ENCODE assay signal across 1 cellular context in the genomic region with DNA sequence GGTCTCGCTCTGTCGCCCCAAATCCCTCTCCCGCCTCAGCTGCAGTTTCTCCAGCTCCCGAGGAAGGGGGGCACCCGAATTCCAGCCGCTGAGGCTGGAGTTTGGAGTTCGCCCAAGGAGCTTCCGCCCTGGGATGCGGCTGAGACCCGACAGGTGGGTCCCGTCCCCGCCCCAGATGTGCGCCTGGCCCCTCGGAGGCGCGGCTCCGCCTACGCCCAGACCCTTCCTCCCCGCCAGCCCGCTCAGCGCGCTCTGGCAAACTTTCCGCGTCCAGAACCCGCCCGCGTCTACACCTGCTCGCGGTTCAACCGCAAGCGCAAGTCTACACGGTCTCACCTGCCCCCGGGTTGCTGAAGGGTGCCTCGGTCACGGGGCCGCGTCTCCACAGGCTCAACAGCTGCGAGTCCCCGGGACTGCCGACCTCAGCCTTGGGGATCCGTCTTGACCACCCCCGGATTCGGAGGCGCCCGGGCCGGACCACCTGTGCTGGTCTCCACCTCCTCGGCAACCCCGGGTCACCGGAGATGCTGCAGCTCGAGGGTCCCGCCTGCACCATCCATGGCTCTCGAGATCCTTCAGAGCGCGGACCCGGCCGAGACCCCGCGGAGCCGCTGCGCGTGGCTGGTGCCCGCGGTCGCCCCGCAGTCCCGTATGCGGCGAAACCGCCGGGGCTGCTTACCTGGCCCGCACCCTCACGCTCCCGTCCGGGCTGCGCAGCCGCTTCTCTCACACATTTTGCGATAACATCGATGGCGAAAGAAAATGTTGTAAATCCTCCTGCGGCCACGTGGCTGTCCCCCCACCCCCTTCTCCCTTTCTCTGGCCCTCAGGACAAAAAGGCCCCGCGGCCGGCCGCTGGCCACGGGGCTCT.
TF ChIP-seq lines count a peak whose summit lies in the region.

No MANE protein-coding gene starts in this region.

TF ChIP-seq in HEK293, 187 proteins besides CTCF, POLR2A, EP300 and RAD21 (continued from another document and continues in another):
- TF ChIP-seq REPIN1 (tag by site-specific recombination; IDR thresholded peaks at IDR 0.05; ENCODE audit: low read depth), result no peak
- TF ChIP-seq TCF7L2 (IDR thresholded peaks at IDR 0.05; ENCODE audit: borderline replicate concordance, low read depth, low read length), result no peak
- TF ChIP-seq ZNF2 (tag by site-specific recombination; IDR thresholded peaks at IDR 0.05), result peak; percentile 65
- 0 out of 2 replicates have a peak, but pooled peaks have one; percentile 10 for TF ChIP-seq ZNF366 (tag by site-specific recombination; conservative IDR thresholded peaks at IDR 0.05)
- TF ChIP-seq ZFHX2 (tag by site-specific recombination; conservative IDR thresholded peaks at IDR 0.05), result peak; percentile 63
- no peak for TF ChIP-seq WT1 (tag by site-specific recombination; IDR thresholded peaks at IDR 0.05)
- 0 out of 2 replicates have a peak, but pooled peaks have one; percentile 78 for TF ChIP-seq ZNF223 (tag by site-specific recombination; IDR thresholded peaks at IDR 0.05)
- TF ChIP-seq GFI1B (tag by site-specific recombination; IDR thresholded peaks at IDR 0.05), result no peak
- no peak; the same call in 1 of the 2 replicates for TF ChIP-seq ZNF585B (tag by site-specific recombination; IDR thresholded peaks at IDR 0.05)
- peak; percentile 62 for TF ChIP-seq KLF10 (tag by site-specific recombination; IDR thresholded peaks at IDR 0.05)
- TF ChIP-seq ZBTB17 (tag by site-specific recombination; IDR thresholded peaks at IDR 0.05), result peak; percentile 49
- TF ChIP-seq, protein P1, sequence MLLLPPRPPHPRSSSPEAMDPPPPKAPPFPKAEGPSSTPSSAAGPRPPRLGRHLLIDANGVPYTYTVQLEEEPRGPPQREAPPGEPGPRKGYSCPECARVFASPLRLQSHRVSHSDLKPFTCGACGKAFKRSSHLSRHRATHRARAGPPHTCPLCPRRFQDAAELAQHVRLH (tag by site-specific recombination; IDR thresholded peaks at IDR 0.05), result no peak
- 0 out of 2 replicates have a peak, but pooled peaks have one; percentile 33 for TF ChIP-seq ZNF391 (tag by site-specific recombination; IDR thresholded peaks at IDR 0.05; ENCODE audit: borderline replicate concordance, low read depth)
- no peak for TF ChIP-seq ZNF248 (tag by site-specific recombination; IDR thresholded peaks at IDR 0.05)
- TF ChIP-seq ZNF48 (tag by site-specific recombination; IDR thresholded peaks at IDR 0.05), result no peak
- no peak for TF ChIP-seq ZBTB21 (tag by site-specific recombination; IDR thresholded peaks at IDR 0.05)
- 0 out of 2 replicates have a peak, but pooled peaks have one; percentile 23 for TF ChIP-seq ZFP37 (tag by site-specific recombination; IDR thresholded peaks at IDR 0.05)
- TF ChIP-seq ZXDB (tag by site-specific recombination; IDR thresholded peaks at IDR 0.05), result peak; percentile 62
- TF ChIP-seq HOXC10 (CRISPR knock-in tag; IDR thresholded peaks at IDR 0.05), result no peak; the same call in 1 of the 2 replicates
- TF ChIP-seq ZNF560 (tag by site-specific recombination; IDR thresholded peaks at IDR 0.05; ENCODE audit: borderline replicate concordance), result no peak
- 0 out of 2 replicates have a peak, but pooled peaks have one; percentile 36 for TF ChIP-seq ZNF596 (tag by site-specific recombination; IDR thresholded peaks at IDR 0.05)
- no peak for TF ChIP-seq SETDB1 (IDR thresholded peaks at IDR 0.05; ENCODE audit: insufficient read length, low read length)
- TF ChIP-seq, protein P2, sequence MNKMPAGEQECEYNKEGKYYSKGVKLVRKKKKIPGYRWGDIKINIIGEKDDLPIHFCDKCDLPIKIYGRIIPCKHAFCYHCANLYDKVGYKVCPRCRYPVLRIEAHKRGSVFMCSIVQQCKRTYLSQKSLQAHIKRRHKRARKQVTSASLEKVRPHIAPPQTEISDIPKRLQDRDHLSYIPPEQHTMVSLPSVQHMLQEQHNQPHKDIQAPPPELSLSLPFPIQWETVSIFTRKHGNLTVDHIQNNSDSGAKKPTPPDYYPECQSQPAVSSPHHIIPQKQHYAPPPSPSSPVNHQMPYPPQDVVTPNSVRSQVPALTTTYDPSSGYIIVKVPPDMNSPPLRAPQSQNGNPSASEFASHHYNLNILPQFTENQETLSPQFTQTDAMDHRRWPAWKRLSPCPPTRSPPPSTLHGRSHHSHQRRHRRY (tag by site-specific recombination; IDR thresholded peaks at IDR 0.05), result peak; percentile 45; the same call in 1 of the 2 replicates
- TF ChIP-seq RBAK (tag by site-specific recombination; IDR thresholded peaks at IDR 0.05), result no peak
- TF ChIP-seq ZNF114 (tag by site-specific recombination; IDR thresholded peaks at IDR 0.05), result no peak
- TF ChIP-seq ZNF776 (tag by site-specific recombination; IDR thresholded peaks at IDR 0.05; ENCODE audit: borderline replicate concordance), result no peak
- TF ChIP-seq, protein P3, sequence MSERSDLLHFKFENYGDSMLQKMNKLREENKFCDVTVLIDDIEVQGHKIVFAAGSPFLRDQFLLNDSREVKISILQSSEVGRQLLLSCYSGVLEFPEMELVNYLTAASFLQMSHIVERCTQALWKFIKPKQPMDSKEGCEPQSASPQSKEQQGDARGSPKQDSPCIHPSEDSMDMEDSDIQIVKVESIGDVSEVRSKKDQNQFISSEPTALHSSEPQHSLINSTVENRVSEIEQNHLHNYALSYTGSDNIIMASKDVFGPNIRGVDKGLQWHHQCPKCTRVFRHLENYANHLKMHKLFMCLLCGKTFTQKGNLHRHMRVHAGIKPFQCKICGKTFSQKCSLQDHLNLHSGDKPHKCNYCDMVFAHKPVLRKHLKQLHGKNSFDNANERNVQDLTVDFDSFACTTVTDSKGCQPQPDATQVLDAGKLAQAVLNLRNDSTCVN (tag by site-specific recombination; optimal IDR thresholded peaks at IDR 0.05), result peak; percentile 95
- no peak for TF ChIP-seq ZNF830 (tag by site-specific recombination; IDR thresholded peaks at IDR 0.05; ENCODE audit: low read depth)
- TF ChIP-seq ZNF701 (tag by site-specific recombination; IDR thresholded peaks at IDR 0.05), result no peak
- TF ChIP-seq, protein P4, sequence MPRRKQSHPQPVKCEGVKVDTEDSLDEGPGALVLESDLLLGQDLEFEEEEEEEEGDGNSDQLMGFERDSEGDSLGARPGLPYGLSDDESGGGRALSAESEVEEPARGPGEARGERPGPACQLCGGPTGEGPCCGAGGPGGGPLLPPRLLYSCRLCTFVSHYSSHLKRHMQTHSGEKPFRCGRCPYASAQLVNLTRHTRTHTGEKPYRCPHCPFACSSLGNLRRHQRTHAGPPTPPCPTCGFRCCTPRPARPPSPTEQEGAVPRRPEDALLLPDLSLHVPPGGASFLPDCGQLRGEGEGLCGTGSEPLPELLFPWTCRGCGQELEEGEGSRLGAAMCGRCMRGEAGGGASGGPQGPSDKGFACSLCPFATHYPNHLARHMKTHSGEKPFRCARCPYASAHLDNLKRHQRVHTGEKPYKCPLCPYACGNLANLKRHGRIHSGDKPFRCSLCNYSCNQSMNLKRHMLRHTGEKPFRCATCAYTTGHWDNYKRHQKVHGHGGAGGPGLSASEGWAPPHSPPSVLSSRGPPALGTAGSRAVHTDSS (tag by site-specific recombination; IDR thresholded peaks at IDR 0.05), result no peak
- no peak for TF ChIP-seq GLI4 (tag by site-specific recombination; IDR thresholded peaks at IDR 0.05)
- TF ChIP-seq, protein P5, sequence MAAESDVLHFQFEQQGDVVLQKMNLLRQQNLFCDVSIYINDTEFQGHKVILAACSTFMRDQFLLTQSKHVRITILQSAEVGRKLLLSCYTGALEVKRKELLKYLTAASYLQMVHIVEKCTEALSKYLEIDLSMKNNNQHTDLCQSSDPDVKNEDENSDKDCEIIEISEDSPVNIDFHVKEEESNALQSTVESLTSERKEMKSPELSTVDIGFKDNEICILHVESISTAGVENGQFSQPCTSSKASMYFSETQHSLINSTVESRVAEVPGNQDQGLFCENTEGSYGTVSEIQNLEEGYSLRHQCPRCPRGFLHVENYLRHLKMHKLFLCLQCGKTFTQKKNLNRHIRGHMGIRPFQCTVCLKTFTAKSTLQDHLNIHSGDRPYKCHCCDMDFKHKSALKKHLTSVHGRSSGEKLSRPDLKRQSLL (tag by site-specific recombination; IDR thresholded peaks at IDR 0.05), result no peak
- TF ChIP-seq, protein P6, sequence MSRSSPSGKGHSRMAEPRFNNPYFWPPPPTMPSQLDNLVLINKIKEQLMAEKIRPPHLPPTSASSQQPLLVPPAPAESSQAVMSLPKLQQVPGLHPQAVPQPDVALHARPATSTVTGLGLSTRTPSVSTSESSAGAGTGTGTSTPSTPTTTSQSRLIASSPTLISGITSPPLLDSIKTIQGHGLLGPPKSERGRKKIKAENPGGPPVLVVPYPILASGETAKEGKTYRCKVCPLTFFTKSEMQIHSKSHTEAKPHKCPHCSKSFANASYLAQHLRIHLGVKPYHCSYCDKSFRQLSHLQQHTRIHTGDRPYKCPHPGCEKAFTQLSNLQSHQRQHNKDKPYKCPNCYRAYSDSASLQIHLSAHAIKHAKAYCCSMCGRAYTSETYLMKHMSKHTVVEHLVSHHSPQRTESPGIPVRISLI (tag by site-specific recombination; IDR thresholded peaks at IDR 0.05), result no peak
- peak; percentile 59; the same call in 1 of the 2 replicates for TF ChIP-seq ZNF600 (tag by site-specific recombination; IDR thresholded peaks at IDR 0.05)
- no peak for TF ChIP-seq ZNF544 (tag by site-specific recombination; IDR thresholded peaks at IDR 0.05)
- no peak for TF ChIP-seq SALL2 (tag by site-specific recombination; IDR thresholded peaks at IDR 0.05; ENCODE audit: borderline replicate concordance)
- TF ChIP-seq, protein P7, sequence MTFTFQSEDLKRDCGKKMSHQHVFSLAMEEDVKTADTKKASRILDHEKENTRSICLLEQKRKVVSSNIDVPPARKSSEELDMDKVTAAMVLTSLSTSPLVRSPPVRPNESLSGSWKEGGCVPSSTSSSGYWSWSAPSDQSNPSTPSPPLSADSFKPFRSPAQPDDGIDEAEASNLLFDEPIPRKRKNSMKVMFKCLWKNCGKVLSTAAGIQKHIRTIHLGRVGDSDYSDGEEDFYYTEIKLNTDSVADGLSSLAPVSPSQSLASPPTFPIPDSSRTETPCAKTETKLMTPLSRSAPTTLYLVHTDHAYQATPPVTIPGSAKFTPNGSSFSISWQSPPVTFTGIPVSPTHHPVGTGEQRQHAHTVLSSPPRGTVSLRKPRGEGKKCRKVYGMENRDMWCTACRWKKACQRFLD (tag by site-specific recombination; IDR thresholded peaks at IDR 0.05), result no peak
- 0 out of 2 replicates have a peak, but pooled peaks have one; percentile 20 for TF ChIP-seq OVOL3 (tag by site-specific recombination; IDR thresholded peaks at IDR 0.05)
- TF ChIP-seq ZFP69B (tag by site-specific recombination; IDR thresholded peaks at IDR 0.05), result peak; percentile 92
- TF ChIP-seq EGR2 (tag by site-specific recombination; IDR thresholded peaks at IDR 0.05; ENCODE audit: low read depth), result peak; percentile 50; the same call in 1 of the 2 replicates
- TF ChIP-seq ZNF654 (tag by site-specific recombination; IDR thresholded peaks at IDR 0.05; ENCODE audit: low read depth), result no peak
- TF ChIP-seq, protein P8, sequence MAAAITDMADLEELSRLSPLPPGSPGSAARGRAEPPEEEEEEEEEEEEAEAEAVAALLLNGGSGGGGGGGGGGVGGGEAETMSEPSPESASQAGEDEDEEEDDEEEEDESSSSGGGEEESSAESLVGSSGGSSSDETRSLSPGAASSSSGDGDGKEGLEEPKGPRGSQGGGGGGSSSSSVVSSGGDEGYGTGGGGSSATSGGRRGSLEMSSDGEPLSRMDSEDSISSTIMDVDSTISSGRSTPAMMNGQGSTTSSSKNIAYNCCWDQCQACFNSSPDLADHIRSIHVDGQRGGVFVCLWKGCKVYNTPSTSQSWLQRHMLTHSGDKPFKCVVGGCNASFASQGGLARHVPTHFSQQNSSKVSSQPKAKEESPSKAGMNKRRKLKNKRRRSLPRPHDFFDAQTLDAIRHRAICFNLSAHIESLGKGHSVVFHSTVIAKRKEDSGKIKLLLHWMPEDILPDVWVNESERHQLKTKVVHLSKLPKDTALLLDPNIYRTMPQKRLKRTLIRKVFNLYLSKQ (tag by site-specific recombination; IDR thresholded peaks at IDR 0.05; ENCODE audit: borderline replicate concordance), result no peak
- no peak; the same call in none of the 2 replicates for TF ChIP-seq SP7 (tag by site-specific recombination; IDR thresholded peaks at IDR 0.05)
- no peak for TF ChIP-seq ZNF132 (tag by site-specific recombination; IDR thresholded peaks at IDR 0.05; ENCODE audit: borderline replicate concordance)
- no peak for TF ChIP-seq ZNF292 (tag by site-specific recombination; IDR thresholded peaks at IDR 0.05; ENCODE audit: borderline replicate concordance, low read depth)
- TF ChIP-seq ZNF174 (tag by site-specific recombination; IDR thresholded peaks at IDR 0.05), result no peak
- TF ChIP-seq, protein P9, sequence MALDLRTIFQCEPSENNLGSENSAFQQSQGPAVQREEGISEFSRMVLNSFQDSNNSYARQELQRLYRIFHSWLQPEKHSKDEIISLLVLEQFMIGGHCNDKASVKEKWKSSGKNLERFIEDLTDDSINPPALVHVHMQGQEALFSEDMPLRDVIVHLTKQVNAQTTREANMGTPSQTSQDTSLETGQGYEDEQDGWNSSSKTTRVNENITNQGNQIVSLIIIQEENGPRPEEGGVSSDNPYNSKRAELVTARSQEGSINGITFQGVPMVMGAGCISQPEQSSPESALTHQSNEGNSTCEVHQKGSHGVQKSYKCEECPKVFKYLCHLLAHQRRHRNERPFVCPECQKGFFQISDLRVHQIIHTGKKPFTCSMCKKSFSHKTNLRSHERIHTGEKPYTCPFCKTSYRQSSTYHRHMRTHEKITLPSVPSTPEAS (tag by site-specific recombination; IDR thresholded peaks at IDR 0.05), result no peak
- no peak for TF ChIP-seq ZNF514 (tag by site-specific recombination; IDR thresholded peaks at IDR 0.05)
- TF ChIP-seq, protein P10, sequence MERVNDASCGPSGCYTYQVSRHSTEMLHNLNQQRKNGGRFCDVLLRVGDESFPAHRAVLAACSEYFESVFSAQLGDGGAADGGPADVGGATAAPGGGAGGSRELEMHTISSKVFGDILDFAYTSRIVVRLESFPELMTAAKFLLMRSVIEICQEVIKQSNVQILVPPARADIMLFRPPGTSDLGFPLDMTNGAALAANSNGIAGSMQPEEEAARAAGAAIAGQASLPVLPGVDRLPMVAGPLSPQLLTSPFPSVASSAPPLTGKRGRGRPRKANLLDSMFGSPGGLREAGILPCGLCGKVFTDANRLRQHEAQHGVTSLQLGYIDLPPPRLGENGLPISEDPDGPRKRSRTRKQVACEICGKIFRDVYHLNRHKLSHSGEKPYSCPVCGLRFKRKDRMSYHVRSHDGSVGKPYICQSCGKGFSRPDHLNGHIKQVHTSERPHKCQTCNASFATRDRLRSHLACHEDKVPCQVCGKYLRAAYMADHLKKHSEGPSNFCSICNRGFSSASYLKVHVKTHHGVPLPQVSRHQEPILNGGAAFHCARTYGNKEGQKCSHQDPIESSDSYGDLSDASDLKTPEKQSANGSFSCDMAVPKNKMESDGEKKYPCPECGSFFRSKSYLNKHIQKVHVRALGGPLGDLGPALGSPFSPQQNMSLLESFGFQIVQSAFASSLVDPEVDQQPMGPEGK (tag by site-specific recombination; IDR thresholded peaks at IDR 0.05), result peak; percentile 74
- TF ChIP-seq ZBTB7A (tag by site-specific recombination; IDR thresholded peaks at IDR 0.05; ENCODE audit: low read depth), result no peak; the same call in 1 of the 2 replicates
